Comparison of ENCODE assay signal across 8 cellular contexts in genomic region chr5:138438003-138438723, GRCh38. TPM values are rescaled to one million over a fixed set of nuclear protein-coding genes. Genes with fewer than 3 reads are reported as not detected.
DNase-seq lines count a peak whose midpoint lies in the region; ATAC-seq and TF ChIP-seq lines count a peak whose summit lies in the region.

No MANE protein-coding gene starts in this region.

- peaks cover 12% of the 10 kb centered on the region for H3K36me3 Mint-ChIP-seq in HFFc6 (ENCODE audit: low read depth)

- CTCF ChIA-PET in A673 (lab: Charles Lee) = no interaction called here
- CTCF ChIA-PET in mammary epithelial cell (lab: Charles Lee; ENCODE audit: low non-redundant PET) = no interaction called here

- intact Hi-C loops in A673 (cut with micrococcal nuclease; ENCODE audit: unreplicated experiment) = no loop called here
- intact Hi-C loops in mammary epithelial cell (cut with micrococcal nuclease) = loop anchor here (2.0 kb wide), 1 partner anchor 27 kb away; no protein-coding TSS in a partner anchor

- H3K36me3 ChIP-seq in A673 (ENCODE audit: insufficient read depth, low read length, poor library complexity, severe bottlenecking) (peaks cover 20% of the 10 kb centered on the region), mammary epithelial cell (ENCODE audit: insufficient read depth, low read length) (peaks cover 8% of the 10 kb centered on the region)

- DNase-seq in A673 (ENCODE audit: low spot score) = no peak
- DNase-seq in HFFc6 = no peak
- no peak for DNase-seq in mammary epithelial cell
- peak; percentile 60 for DNase-seq in mesenteric fat pad (ENCODE audit: low spot score)
- no peak for DNase-seq in activated effector memory CD4-positive, alpha-beta T cell treated with Interleukin-2 at 50 U/mL for 16 hours
- DNase-seq in NCI-H2196 (lab: John Stamatoyannopoulos, UW; ENCODE audit: unreplicated experiment) = no peak
- no peak for DNase-seq in NCI-H2107 (lab: John Stamatoyannopoulos, UW)

- BruUV-seq in A673 (replicated peaks; lab: Mats Ljungman, UMichigan) (no TSS peak), mammary epithelial cell (replicated peaks; lab: Mats Ljungman, UMichigan) (no TSS peak)

- H3K27me3 ChIP-seq in A673 (replicated peaks; ENCODE audit: insufficient read depth, low read depth, low read length, poor library complexity) = no peaks in the 10 kb centered on the region
- no peaks in the 10 kb centered on the region for H3K27me3 ChIP-seq in mammary epithelial cell (ENCODE audit: insufficient read depth, low read length)

- H2AFZ ChIP-seq in mammary epithelial cell (ENCODE audit: low read depth, low read length) = no peak overlapping the region

- H3K9ac ChIP-seq in mammary epithelial cell (ENCODE audit: insufficient read depth, low read length) = no peak overlapping the region

- H3K4me1 ChIP-seq in A673 (ENCODE audit: insufficient read depth, low read length, poor library complexity, severe bottlenecking) (no peaks in the 10 kb centered on the region), mammary epithelial cell (ENCODE audit: insufficient read depth, low read length) (peaks cover 16% of the 10 kb centered on the region)

- POLR2A ChIA-PET in A673 (lab: Charles Lee; ENCODE audit: low non-redundant PET) = interaction anchor here (0.6 kb wide), 1 partner anchor 17 kb away, joined by 4 read pairs; no protein-coding TSS in a partner anchor

- no peak for TF ChIP-seq CTCF in A673 (conservative IDR thresholded peaks at IDR 0.05; ENCODE audit: low read depth, low read length)
- TF ChIP-seq CTCF in HFFc6 (IDR thresholded peaks at IDR 0.05) = no peak
- TF ChIP-seq CTCF in mammary epithelial cell (conservative IDR thresholded peaks at IDR 0.05 in 1 of 2, IDR thresholded peaks at IDR 0.05 in 1 of 2; ENCODE audit: extremely low read depth in 1 of 2, insufficient read depth in 1 of 2, low read depth in 1 of 2, low read length in 2 of 2) = no peak

- H3K79me2 ChIP-seq in mammary epithelial cell (ENCODE audit: insufficient read depth, low read length) = no peaks in the 10 kb centered on the region

- H3K4me2 ChIP-seq in mammary epithelial cell (ENCODE audit: insufficient read depth, low read depth, low read length) = peak overlapping the region; percentile 89

- WGBS in mammary epithelial cell (ENCODE audit: low coverage, missing lambda C conversion rate) = 86% methylated on average over 11 of the region's 11 CpGs

- H3K27ac Mint-ChIP-seq in HFFc6 = peak overlapping the region; percentile 66

- ATAC-seq in GM21423 (IDR thresholded peaks at IDR 0.05; ENCODE audit: unreplicated experiment) = no peak

- H3K27ac ChIP-seq in A673 (ENCODE audit: low read depth, low read length, poor library complexity, severe bottlenecking) (no peak overlapping the region), mammary epithelial cell (ENCODE audit: insufficient read depth, low read depth, low read length) (no peak overlapping the region)

- peak overlapping the region; percentile 90 for H3K4me3 Mint-ChIP-seq in HFFc6

- H3K9me3 ChIP-seq in A673 (ENCODE audit: low read depth, low read length, poor library complexity, severe bottlenecking) (no peaks in the 10 kb centered on the region), mammary epithelial cell (replicated peaks; ENCODE audit: insufficient read depth, low read length) (no peaks in the 10 kb centered on the region)

- H4K20me1 ChIP-seq in mammary epithelial cell (ENCODE audit: insufficient read depth, low read length) = no peaks in the 10 kb centered on the region

- H3K9me3 Mint-ChIP-seq in HFFc6 = no peaks in the 10 kb centered on the region

- peaks cover 20% of the 10 kb centered on the region for H3K4me1 Mint-ChIP-seq in HFFc6 (ENCODE audit: low read depth)

- dilution Hi-C loops in mammary epithelial cell (cut with HindIII; ENCODE audit: low sequenced_read_pairs) = loop anchor here (5.0 kb wide), 3 partner anchors 46 to 101 kb away; partner anchors contain the start of gene FAM53C

- H3K4me3 ChIP-seq in A673 (ENCODE audit: low read depth, low read length, poor library complexity, severe bottlenecking) = peak overlapping the region; percentile 78
- H3K4me3 ChIP-seq in mammary epithelial cell (replicated peaks in 1 of 3; ENCODE audit: insufficient read depth in 1 of 3, low read depth in 2 of 3, low read length in 3 of 3) = peak overlapping the region; percentile 23 to 48 (median 39)

- H3K27me3 Mint-ChIP-seq in HFFc6 (ENCODE audit: insufficient read depth) = peaks cover 4% of the 10 kb centered on the region

- in situ Hi-C loops in mammary epithelial cell (cut with MboI; ENCODE audit: low sequenced_read_pairs in 2 of 2) = no loop called here

RNA-seq across cellular contexts. Expression of gene REEP2, which starts 0.7 kb away (rescaled TPM):
- total RNA-seq in A673 (2021) (8.4 and 14.6 TPM in 2 replicates), mammary epithelial cell (10 to 100 TPM; 14.5 to 26.5 TPM), mesenteric fat pad (2.6 TPM)
- 10 to 100 TPM; 27.8 to 36.6 (median 33.2) TPM for total RNA-seq in HFFc6 (2021; fragmentation: NEBNext Ultra II Directional; extraction: Animal tissue kit (Norgen Biotek cat#: 25700))
- polyA plus RNA-seq in mammary epithelial cell = 3.6 TPM
- 70.6 TPM for polyA minus RNA-seq in mammary epithelial cell

RNA-seq across cellular contexts. Expression of gene EGR1, which starts 27.1 kb away (rescaled TPM):
- 64.8 and 98.2 TPM in 2 replicates for total RNA-seq in A673 (2021)
- total RNA-seq in HFFc6 (2021; fragmentation: NEBNext Ultra II Directional; extraction: Animal tissue kit (Norgen Biotek cat#: 25700)) = 100 to 1,000 TPM in 5 of 6 experiments, 10 to 100 TPM in 1; 58.3 to 156 (median 135) TPM
- 100 to 1,000 TPM in 1 of 2 donors, 10 to 100 TPM in 1; 12.7 to 159 TPM for total RNA-seq in mammary epithelial cell
- 10.6 TPM for polyA plus RNA-seq in mammary epithelial cell
- polyA minus RNA-seq in mammary epithelial cell = 63.3 TPM
- total RNA-seq in mesenteric fat pad = 639 TPM
